ENCODE assay signal across 9 cellular contexts in the genomic region with DNA sequence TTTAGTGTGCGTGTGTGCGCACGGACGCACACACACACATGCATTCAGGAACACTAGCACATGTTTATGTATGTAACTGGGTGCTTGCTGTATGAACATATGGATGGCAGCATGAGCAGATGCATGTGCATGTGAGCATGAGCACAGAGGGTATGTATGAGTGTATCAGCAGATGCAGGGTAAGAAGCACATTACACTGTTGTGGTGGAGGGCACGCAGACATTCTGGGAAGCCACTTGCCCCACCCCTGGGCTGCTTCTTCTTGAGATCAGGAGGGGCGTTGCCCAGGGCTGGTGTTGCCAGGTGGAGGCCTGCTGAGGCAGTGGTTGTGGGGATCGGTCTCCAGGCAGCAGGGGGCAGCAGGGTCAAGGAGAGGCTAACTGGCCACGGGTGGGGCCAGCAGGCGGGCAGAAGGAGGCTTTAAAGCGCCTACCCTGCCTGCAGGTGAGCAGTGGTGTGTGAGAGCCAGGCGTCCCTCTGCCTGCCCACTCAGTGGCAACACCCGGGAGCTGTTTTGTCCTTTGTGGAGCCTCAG. TPM values are rescaled to one million over a fixed set of nuclear protein-coding genes. Genes with fewer than 3 reads are reported as not detected.
DNase-seq lines count a peak whose midpoint lies in the region; ATAC-seq and TF ChIP-seq lines count a peak whose summit lies in the region.
"Had no signal": no experiment of that assay in that cellular context is flagged by ENCODE, and none has a peak within 500 bp of the region (broad histone marks: within the 10 kb centered on the region; RNA-seq: fewer than 3 reads in every experiment).

No MANE protein-coding gene starts in this region.

- H3K27ac Mint-ChIP-seq in GM23338, result no peak overlapping the region
- no peak overlapping the region for H3K27ac Mint-ChIP-seq in naive thymus-derived CD4-positive, alpha-beta T cell

- H3K79me2 ChIP-seq in GM23338 (replicated peaks; ENCODE audit: insufficient read depth) (no peaks in the 10 kb centered on the region), PC-3 (ENCODE audit: low read length) (peaks cover 6% of the 10 kb centered on the region; the same call in 1 of the 2 replicates)

- H3K4me3 ChIP-seq in GM23338 (no peak overlapping the region), PC-3 (ENCODE audit: low read length) (peak overlapping the region; percentile 54; the same call in 1 of the 2 replicates), SJCRH30 (no peak overlapping the region)
- H3K4me3 ChIP-seq in naive thymus-derived CD4-positive, alpha-beta T cell (ENCODE audit: low read length), result no peak overlapping the region
- H3K4me3 ChIP-seq: gastroesophageal sphincter had no signal

- H3F3A ChIP-seq in GM23338 (replicated peaks; ENCODE audit: low read depth) (no peaks in the 10 kb centered on the region), PC-3 (ENCODE audit: low read length, unreplicated experiment) (peaks cover 34% of the 10 kb centered on the region)

- H3K36me3 ChIP-seq in GM23338 (ENCODE audit: insufficient read depth), result no peaks in the 10 kb centered on the region
- peaks cover 4% of the 10 kb centered on the region; the same call in 1 of the 2 replicates for H3K36me3 ChIP-seq in PC-3 (ENCODE audit: low read depth, low read length)
- no peaks in the 10 kb centered on the region for H3K36me3 ChIP-seq in SJCRH30
- no peaks in the 10 kb centered on the region for H3K36me3 ChIP-seq in naive thymus-derived CD4-positive, alpha-beta T cell (ENCODE audit: control insufficient read depth in 2 of 3, insufficient read depth in 3 of 3, low read length in 3 of 3)
- H3K36me3 ChIP-seq: gastroesophageal sphincter had no signal

- H3K27ac ChIP-seq in GM23338 (ENCODE audit: low read depth), result no peak overlapping the region
- H3K27ac ChIP-seq in PC-3 (ENCODE audit: low read length), result peak overlapping the region; percentile 99
- no peak overlapping the region for H3K27ac ChIP-seq in SJCRH30
- H3K27ac ChIP-seq in naive thymus-derived CD4-positive, alpha-beta T cell (ENCODE audit: low read depth, low read length), result no peak overlapping the region

- H3K4me1 ChIP-seq in GM23338 (ENCODE audit: insufficient read depth), result no peaks in the 10 kb centered on the region; the same call in 1 of the 2 replicates
- peaks cover 56% of the 10 kb centered on the region for H3K4me1 ChIP-seq in PC-3 (ENCODE audit: insufficient read depth, low read length)
- peaks cover 26% of the 10 kb centered on the region for H3K4me1 ChIP-seq in SJCRH30
- H3K4me1 ChIP-seq in naive thymus-derived CD4-positive, alpha-beta T cell (ENCODE audit: control insufficient read depth in 2 of 2, insufficient read depth in 2 of 2, low read length in 2 of 2), result no peaks in the 10 kb centered on the region

- intact Hi-C loops in PC-3 (cut with micrococcal nuclease), result no loop called here
- intact Hi-C loops in head of caudate nucleus (cut with DNase I), result loop anchor here (2.0 kb wide), 1 partner anchor 143 kb away; no protein-coding TSS in a partner anchor
- intact Hi-C loops in naive thymus-derived CD4-positive, alpha-beta T cell (cut with micrococcal nuclease), result no loop called here

- H3K9ac ChIP-seq in PC-3 (ENCODE audit: low read length), result peak overlapping the region; percentile 85

- peaks cover 7% of the 10 kb centered on the region for H3K27me3 Mint-ChIP-seq in GM23338 (ENCODE audit: insufficient read depth, low read depth, poor library complexity)
- no peaks in the 10 kb centered on the region for H3K27me3 Mint-ChIP-seq in naive thymus-derived CD4-positive, alpha-beta T cell

- no peaks in the 10 kb centered on the region for H3K9me2 ChIP-seq in GM23338 (ENCODE audit: insufficient read depth)
- no peaks in the 10 kb centered on the region for H3K9me2 ChIP-seq in PC-3 (replicated peaks; ENCODE audit: low read length)

- H3K27me3 ChIP-seq in GM23338 (ENCODE audit: insufficient read depth) (0 out of 2 replicates have a peak, but pooled peaks cover 6% of the 10 kb centered on the region), PC-3 (ENCODE audit: low read length) (no peaks in the 10 kb centered on the region), SJCRH30 (no peaks in the 10 kb centered on the region)
- H3K27me3 ChIP-seq in naive thymus-derived CD4-positive, alpha-beta T cell (ENCODE audit: control insufficient read depth in 2 of 2, insufficient read depth in 2 of 2, low read length in 2 of 2), result no peaks in the 10 kb centered on the region
- H3K27me3 ChIP-seq: gastroesophageal sphincter had no signal

- peak; percentile 74 for ATAC-seq in GM23338
- ATAC-seq in PC-3, result peak; percentile 32
- ATAC-seq in HG02840 (IDR thresholded peaks at IDR 0.05; ENCODE audit: low FRiP score, unreplicated experiment), result no peak
- ATAC-seq in naive thymus-derived CD4-positive, alpha-beta T cell, result no peak

- POLR2A ChIA-PET in PC-3 (lab: Charles Lee; ENCODE audit: unreplicated experiment), result no interaction called here
- POLR2A ChIA-PET in naive thymus-derived CD4-positive, alpha-beta T cell (lab: Charles Lee), result no interaction called here

- peaks cover 7% of the 10 kb centered on the region; the same call in 2 of the 3 replicates for H3K4me1 Mint-ChIP-seq in GM23338
- peaks cover 0 to 15% (median 12%) of the 10 kb centered on the region in 7 donors for H3K4me1 Mint-ChIP-seq in naive thymus-derived CD4-positive, alpha-beta T cell

- H2AFZ ChIP-seq in GM23338 (no peak overlapping the region), PC-3 (ENCODE audit: low read length) (peak overlapping the region; percentile 71; the same call in 1 of the 2 replicates)

- H3K9me3 Mint-ChIP-seq in GM23338, result no peaks in the 10 kb centered on the region
- no peaks in the 10 kb centered on the region for H3K9me3 Mint-ChIP-seq in naive thymus-derived CD4-positive, alpha-beta T cell

- CTCF ChIA-PET in PC-3 (lab: Charles Lee), result interaction anchor here (0.6 to 1.8 kb wide), 3 partner anchors 94 to 144 kb away, joined by 3 to 13 read pairs (median 4); no protein-coding TSS in a partner anchor
- CTCF ChIA-PET in naive thymus-derived CD4-positive, alpha-beta T cell (lab: Charles Lee), result interaction anchor here (1.0 to 10.7 kb wide), 2 partner anchors 12 to 144 kb away, joined by 4 to 119 read pairs; no protein-coding TSS in a partner anchor

- DNase-seq in A172 (ENCODE audit: low spot score) (peak; percentile 26), GM23338 (ENCODE audit: low spot score) (peak; percentile 80), PC-3 (peak; percentile 72), head of caudate nucleus (peak in 26 of 42 donors; percentile 28 to 78 (median 52)), SJCRH30 (no peak)
- DNase-seq in naive thymus-derived CD4-positive, alpha-beta T cell, result no peak
- DNase-seq in activated CD4-positive, CD25-positive, alpha-beta regulatory T cell (lab: John Stamatoyannopoulos, UW), result no peak

- BruUV-seq in PC-3 (replicated peaks; lab: Mats Ljungman, UMichigan), result no TSS peak

- no peaks in the 10 kb centered on the region for H4K20me1 ChIP-seq in GM23338 (replicated peaks; ENCODE audit: insufficient read depth)
- no peaks in the 10 kb centered on the region for H4K20me1 ChIP-seq in PC-3 (ENCODE audit: low read length)

- H3K36me3 Mint-ChIP-seq in GM23338 (ENCODE audit: low read depth), result no peaks in the 10 kb centered on the region
- no peaks in the 10 kb centered on the region for H3K36me3 Mint-ChIP-seq in naive thymus-derived CD4-positive, alpha-beta T cell

- H3K4me2 ChIP-seq in GM23338 (peak overlapping the region; percentile 43; the same call in 1 of the 2 replicates), PC-3 (ENCODE audit: low read length) (peak overlapping the region; percentile 81)

- H3K9me3 ChIP-seq in PC-3 (ENCODE audit: low read length) (no peaks in the 10 kb centered on the region), SJCRH30 (replicated peaks) (no peaks in the 10 kb centered on the region)
- H3K9me3 ChIP-seq in naive thymus-derived CD4-positive, alpha-beta T cell (ENCODE audit: control insufficient read depth in 2 of 3, low read length in 3 of 3), result no peaks in the 10 kb centered on the region
- H3K9me3 ChIP-seq: gastroesophageal sphincter had no signal

- TF ChIP-seq CTCF in GM23338 (conservative IDR thresholded peaks at IDR 0.05; ENCODE audit: low read depth in 2 of 2), result peak; percentile 39 to 79; a peak in 3 of 4 replicates
- TF ChIP-seq CTCF in PC-3 (conservative IDR thresholded peaks at IDR 0.05; ENCODE audit: low read depth, low read length), result peak; percentile 59

- no peak overlapping the region for H3K4me3 Mint-ChIP-seq in GM23338
- H3K4me3 Mint-ChIP-seq in naive thymus-derived CD4-positive, alpha-beta T cell, result no peak overlapping the region

RNA-seq across cellular contexts. Expression of a gene that starts 3.9 kb away (rescaled TPM):
- not detected in 2 replicates for total RNA-seq in A172 (2014; rRNA removed; shearing (Covaris generic))
- total RNA-seq in GM23338 (2014; rRNA removed; shearing (Covaris generic)), result not detected in 2 replicates
- not detected in 2 replicates for polyA plus RNA-seq in GM23338 (2016; fragmentation: Nextera tagmentation; extraction: Ambion mirVana)
- not detected in 2 replicates for total RNA-seq in PC-3 (2014; rRNA removed)
- total RNA-seq in SJCRH30 (2014; rRNA removed; shearing (Covaris generic)), result not detected in 2 replicates
- total RNA-seq in naive thymus-derived CD4-positive, alpha-beta T cell, result not detected
- polyA plus RNA-seq in naive thymus-derived CD4-positive, alpha-beta T cell, result not detected
- total RNA-seq: gastroesophageal sphincter had no signal

RNA-seq across cellular contexts. Expression of a gene that starts 5.3 kb away (rescaled TPM):
- 1.6 and 2.3 TPM in 2 replicates for total RNA-seq in A172 (2014; rRNA removed; shearing (Covaris generic))
- total RNA-seq in GM23338 (2014; rRNA removed; shearing (Covaris generic)), result not detected in 2 replicates
- polyA plus RNA-seq in GM23338 (2016; fragmentation: Nextera tagmentation; extraction: Ambion mirVana), result not detected in 2 replicates
- total RNA-seq in PC-3 (2014; rRNA removed), result 33.3 and 33.7 TPM in 2 replicates
- total RNA-seq in SJCRH30 (2014; rRNA removed; shearing (Covaris generic)), result not detected in 2 replicates
- not detected for total RNA-seq in naive thymus-derived CD4-positive, alpha-beta T cell
- not detected for polyA plus RNA-seq in naive thymus-derived CD4-positive, alpha-beta T cell

RNA-seq across cellular contexts. Expression of a gene that starts 18.1 kb away (rescaled TPM):
- total RNA-seq in A172 (2014; rRNA removed; shearing (Covaris generic)), result 85.5 and 89.7 TPM in 2 replicates
- 32.1 and 33.2 TPM in 2 replicates for total RNA-seq in GM23338 (2014; rRNA removed; shearing (Covaris generic))
- polyA plus RNA-seq in GM23338 (2016; fragmentation: Nextera tagmentation; extraction: Ambion mirVana), result 23.0 and 24.3 TPM in 2 replicates
- total RNA-seq in PC-3 (2014; rRNA removed), result 84.8 and 92.5 TPM in 2 replicates
- 53.3 TPM in 2 replicates for total RNA-seq in SJCRH30 (2014; rRNA removed; shearing (Covaris generic))
- 10 to 100 TPM; 35.7 to 58.6 (median 41.9) TPM for total RNA-seq in naive thymus-derived CD4-positive, alpha-beta T cell
- 10 to 100 TPM; 34.6 to 35.5 TPM for polyA plus RNA-seq in naive thymus-derived CD4-positive, alpha-beta T cell

RNA-seq across cellular contexts. Expression of a gene that starts 23.0 kb away (rescaled TPM):
- total RNA-seq in A172 (2014; rRNA removed; shearing (Covaris generic)), result 2.5 and 4.2 TPM in 2 replicates
- 3.5 and 5.0 TPM in 2 replicates for total RNA-seq in GM23338 (2014; rRNA removed; shearing (Covaris generic))
- 1.3 and 1.8 TPM in 2 replicates for polyA plus RNA-seq in GM23338 (2016; fragmentation: Nextera tagmentation; extraction: Ambion mirVana)
- 0.29 TPM in 1 of 2 replicates, not detected in the other for total RNA-seq in PC-3 (2014; rRNA removed)
- total RNA-seq in SJCRH30 (2014; rRNA removed; shearing (Covaris generic)), result 2.8 and 3.3 TPM in 2 replicates
- total RNA-seq in naive thymus-derived CD4-positive, alpha-beta T cell, result 1 to 10 TPM in 2 of 5 experiments, under 1 TPM in 3; 0.12 to 1.3 (median 0.20) TPM
- polyA plus RNA-seq in naive thymus-derived CD4-positive, alpha-beta T cell, result not detected

RNA-seq across cellular contexts. Expression of a gene that starts 47.7 kb away (rescaled TPM):
- total RNA-seq in A172 (2014; rRNA removed; shearing (Covaris generic)), result 9.2 and 11.2 TPM in 2 replicates
- total RNA-seq in GM23338 (2014; rRNA removed; shearing (Covaris generic)), result 8.0 and 8.6 TPM in 2 replicates
- 7.3 and 7.5 TPM in 2 replicates for polyA plus RNA-seq in GM23338 (2016; fragmentation: Nextera tagmentation; extraction: Ambion mirVana)
- 17.7 and 18.5 TPM in 2 replicates for total RNA-seq in PC-3 (2014; rRNA removed)
- total RNA-seq in SJCRH30 (2014; rRNA removed; shearing (Covaris generic)), result 19.5 and 23.5 TPM in 2 replicates
- 1 to 10 TPM in 1 of 5 experiments, under 1 TPM in 4; 0.16 to 3.0 (median 0.56) TPM for total RNA-seq in naive thymus-derived CD4-positive, alpha-beta T cell
- under 1 TPM in 1 of 2 donors, not detected in 1; 0.03 TPM for polyA plus RNA-seq in naive thymus-derived CD4-positive, alpha-beta T cell

Comparison
In these comparisons a context has a peak if more than half of its experiments do, and no peak if none do; other contexts are left out.
1. DNase-seq: peak in A172 (single experiment), GM23338 (single experiment), PC-3 (single experiment) and head of caudate nucleus (26 of 42); none in SJCRH30 (0 of 2), naive thymus-derived CD4-positive, alpha-beta T cell (0 of 9) and activated CD4-positive, CD25-positive, alpha-beta regulatory T cell (0 of 4).
2. ATAC-seq: peak in GM23338 (single experiment) and PC-3 (single experiment); none in HG02840 (single experiment) and naive thymus-derived CD4-positive, alpha-beta T cell (single experiment).
3. RNA of a gene that starts 5.3 kb away (total RNA-seq): 33.3 to 33.7 TPM in PC-3; 1.6 to 2.3 TPM in A172, not detected in GM23338, not detected in SJCRH30 and not detected in naive thymus-derived CD4-positive, alpha-beta T cell; every median in the first group is over 10 times any median in the second.